Comparison of ENCODE assay signal across 21 cellular contexts in the genomic region with DNA sequence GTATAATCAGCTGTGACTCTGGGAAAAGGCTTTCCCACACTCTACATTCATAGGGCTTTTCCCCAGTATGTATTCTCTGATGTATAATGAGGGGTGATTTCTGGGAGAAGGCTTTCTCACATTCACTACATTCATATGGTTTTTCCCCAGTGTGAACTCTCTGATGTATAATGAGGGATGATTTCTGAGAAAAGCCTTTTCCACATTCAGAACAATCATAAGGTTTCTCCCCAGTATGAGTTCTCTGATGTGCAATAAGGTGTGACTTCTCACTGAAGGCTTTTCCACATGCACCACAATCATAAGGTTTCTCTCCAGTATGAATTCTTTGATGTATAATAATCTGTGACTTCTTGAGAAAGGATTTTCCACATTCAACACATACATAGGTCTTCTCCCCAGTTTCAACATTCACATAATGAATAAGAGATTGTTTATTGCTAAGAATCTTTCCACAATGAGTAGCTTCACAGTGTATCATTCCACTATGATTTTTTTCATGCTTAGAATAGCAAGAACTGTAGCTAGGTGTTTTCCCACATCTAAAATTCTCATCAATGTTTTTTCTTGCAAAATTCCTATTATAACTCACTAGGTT.
"Had no signal": no experiment of that assay in that cellular context is flagged by ENCODE, and none has a peak within 500 bp of the region (broad histone marks: within the 10 kb centered on the region; RNA-seq: fewer than 3 reads in every experiment).

No MANE protein-coding gene starts in this region.

- ATAC-seq: activated naive CD4-positive, alpha-beta T cell treated with anti-CD3 and anti-CD28 coated beads, Interleukin-2, amount 50 U/mL, for 72 hours; left lung; natural killer cell treated with Interleukin-12 subunit alpha and Interleukin-12 subunit beta and Interleukin-15 and Interleukin-18, amount 100 ng/mL, for 72 hours; stimulated activated naive CD8-positive, alpha-beta T cell treated with anti-CD3 and anti-CD28 coated beads, Interleukin-15, Interleukin-2, amounts not matched to agents 100 U/mL and 50 U/mL, for 24 hours; WTC11 had no signal

- H3K27ac ChIP-seq: adrenal gland, cardiac muscle cell, hepatocyte, left lung, tibial artery had no signal

- DNase-seq: activated T-cell treated with anti-CD3 and anti-CD28 coated beads, Interleukin-2, amount 50 U/mL, for 1 hour; adrenal gland; effector memory CD4-positive, alpha-beta T cell; foreskin melanocyte; glutamatergic neuron; immature natural killer cell; kidney glomerular epithelial cell; left lung; stimulated activated CD4-positive, alpha-beta T cell treated with anti-CD3 and anti-CD28 coated beads, Interleukin-4, amount 100 ng/mL, for 4 hours; stimulated activated naive CD8-positive, alpha-beta T cell treated with anti-CD3 and anti-CD28 coated beads, Interleukin-15, Interleukin-2, amounts not matched to agents 100 U/mL and 50 U/mL, for 24 hours; substantia nigra; T-helper 1 cell; tibial artery had no signal

- H3K4me1 Mint-ChIP-seq: immature natural killer cell, mesothelial cell of epicardium, WTC11 had no signal

- H3K27me3 ChIP-seq: adrenal gland, cardiac muscle cell, hepatocyte, left lung, tibial artery had no signal

- H3K36me3 ChIP-seq: adrenal gland, cardiac muscle cell had no signal

- H3K4me3 Mint-ChIP-seq: immature natural killer cell; mesothelial cell of epicardium; natural killer cell treated with Interleukin-12 subunit alpha and Interleukin-12 subunit beta and Interleukin-15 and Interleukin-18, amount 100 ng/mL, for 72 hours; WTC11 had no signal

- H3K4me3 ChIP-seq: cardiac muscle cell, hepatocyte, left lung, lung, tibial artery had no signal

- H3K27ac Mint-ChIP-seq: activated naive CD4-positive, alpha-beta T cell treated with anti-CD3 and anti-CD28 coated beads, Interleukin-2, amount 50 U/mL, for 72 hours; immature natural killer cell; mesothelial cell of epicardium; natural killer cell treated with Interleukin-12 subunit alpha and Interleukin-12 subunit beta and Interleukin-15 and Interleukin-18, amount 100 ng/mL, for 72 hours; progenitor cell of endocrine pancreas; WTC11 had no signal

- H3K4me1 ChIP-seq: adrenal gland, left lung, tibial artery had no signal

- H3K27me3 Mint-ChIP-seq: natural killer cell treated with Interleukin-12 subunit alpha and Interleukin-12 subunit beta and Interleukin-15 and Interleukin-18, amount 100 ng/mL, for 72 hours; progenitor cell of endocrine pancreas had no signal
